10 cellular contexts compared by ENCODE assay signal in the genomic region with DNA sequence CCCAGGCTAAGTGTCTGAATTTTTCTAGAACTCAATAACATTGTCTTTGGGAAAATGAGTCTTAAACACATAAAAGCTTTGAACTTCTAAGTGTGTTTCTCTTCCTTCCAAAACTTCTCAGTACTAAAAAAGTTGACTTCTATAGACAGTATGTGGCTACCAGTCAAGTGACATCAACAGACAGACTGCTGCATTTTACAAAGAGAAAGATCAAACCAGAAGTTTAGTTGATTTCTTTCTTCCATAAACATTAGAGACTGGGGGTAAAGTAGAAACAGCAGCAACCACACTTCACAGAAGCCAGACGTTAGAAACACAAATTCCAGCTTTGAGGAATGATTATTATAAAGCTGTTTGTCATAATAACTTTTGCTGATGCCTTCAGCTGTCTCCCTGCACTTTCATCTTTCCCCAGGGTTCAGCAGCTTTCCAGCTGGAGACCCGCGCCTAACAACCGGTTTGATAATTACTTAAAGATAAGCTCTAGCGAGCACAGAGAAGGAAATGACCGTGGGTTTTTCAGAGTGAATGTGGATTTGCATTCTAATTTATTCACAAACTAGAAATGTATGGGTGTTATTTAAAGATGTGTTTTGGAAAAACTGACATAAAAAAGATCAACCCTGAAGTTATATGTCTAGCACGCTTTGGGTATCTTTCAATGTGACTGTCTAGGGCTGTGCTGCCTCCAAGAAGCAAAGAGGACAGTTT. TPM values are rescaled to one million over a fixed set of nuclear protein-coding genes. Genes with fewer than 3 reads are reported as not detected.
DNase-seq lines count a peak whose midpoint lies in the region; ATAC-seq, FAIRE-seq and TF ChIP-seq lines count a peak whose summit lies in the region.
"Had no signal": no experiment of that assay in that cellular context is flagged by ENCODE, and none has a peak within 500 bp of the region (broad histone marks: within the 10 kb centered on the region; RNA-seq: fewer than 3 reads in every experiment).

No MANE protein-coding gene starts in this region.

- H3K4me1 Mint-ChIP-seq in activated T-cell treated with anti-CD3 and anti-CD28 coated beads, Interleukin-2, amount 50 U/mL, for 24 hours (ENCODE audit: low read depth): peaks cover 17% of the 10 kb centered on the region
- peaks cover 28 to 39% of the 10 kb centered on the region in 2 donors for H3K4me1 Mint-ChIP-seq in stimulated activated naive B cell treated with anti-CD40 and anti-IgM and Interleukin-4, amounts not matched to agents 10 μg/mL and 1 μg/mL and 100 μg/mL, for 72 hours

- no peak for FAIRE-seq in frontal cortex (lab: Jason Lieb, UNC)

- peak; percentile 69 for ATAC-seq in HG02981 (IDR thresholded peaks at IDR 0.05; ENCODE audit: unreplicated experiment)
- ATAC-seq in stimulated activated naive B cell treated with anti-CD40 and anti-IgM and Interleukin-4, amounts not matched to agents 10 μg/mL and 1 μg/mL and 100 μg/mL, for 72 hours (replicated peaks): peak; percentile 89 to 91

- TF ChIP-seq POLR2A in erythroblast (IDR thresholded peaks at IDR 0.05; ENCODE audit: low read length): no peak

- no peak overlapping the region for H3K27ac Mint-ChIP-seq in activated T-cell treated with anti-CD3 and anti-CD28 coated beads, Interleukin-2, amount 50 U/mL, for 24 hours
- peak overlapping the region; percentile 75 for H3K27ac Mint-ChIP-seq in stimulated activated naive B cell treated with anti-CD40 and anti-IgM and Interleukin-4, amounts not matched to agents 10 μg/mL and 1 μg/mL and 100 μg/mL, for 72 hours

- no peaks in the 10 kb centered on the region for H3K9me3 Mint-ChIP-seq in activated T-cell treated with anti-CD3 and anti-CD28 coated beads, Interleukin-2, amount 50 U/mL, for 24 hours
- peaks cover 0 to 2% of the 10 kb centered on the region in 2 donors for H3K9me3 Mint-ChIP-seq in stimulated activated naive B cell treated with anti-CD40 and anti-IgM and Interleukin-4, amounts not matched to agents 10 μg/mL and 1 μg/mL and 100 μg/mL, for 72 hours
- H3K9me3 Mint-ChIP-seq: neural crest cell had no signal

- peaks cover 33% of the 10 kb centered on the region for H3K27me3 Mint-ChIP-seq in activated T-cell treated with anti-CD3 and anti-CD28 coated beads, Interleukin-2, amount 50 U/mL, for 24 hours
- no peaks in the 10 kb centered on the region for H3K27me3 Mint-ChIP-seq in stimulated activated naive B cell treated with anti-CD40 and anti-IgM and Interleukin-4, amounts not matched to agents 10 μg/mL and 1 μg/mL and 100 μg/mL, for 72 hours

- no peak overlapping the region for H3K27ac ChIP-seq in coronary artery

- DNase-seq in activated T-cell treated with anti-CD3 and anti-CD28 coated beads, Interleukin-2, amount 50 U/mL, for 24 hours: no peak
- DNase-seq in activated T-cell treated with anti-CD3 and anti-CD28 coated beads, Interleukin-2, amount 50 U/mL, for 48 hours: no peak
- DNase-seq in coronary artery (ENCODE audit: low spot score) (no peak), erythroblast (lab: John Stamatoyannopoulos, UW) (no peak), frontal cortex (ENCODE audit: low spot score in 2 of 2) (no peak), NOMO-1 (lab: John Stamatoyannopoulos, UW; ENCODE audit: unreplicated experiment in 2 of 2) (no peak)
- no peak for DNase-seq in stimulated activated naive B cell treated with anti-CD40 and anti-IgM and Interleukin-4, amounts not matched to agents 10 μg/mL and 1 μg/mL and 100 μg/mL, for 72 hours
- DNase-seq: stimulated activated naive CD4-positive, alpha-beta T cell treated with Interleukin-2 at 50 U/mL for 16 hours had no signal

- H3K4me3 Mint-ChIP-seq in activated T-cell treated with anti-CD3 and anti-CD28 coated beads, Interleukin-2, amount 50 U/mL, for 24 hours: peak overlapping the region; percentile 12
- peak overlapping the region; percentile 64 to 77 for H3K4me3 Mint-ChIP-seq in stimulated activated naive B cell treated with anti-CD40 and anti-IgM and Interleukin-4, amounts not matched to agents 10 μg/mL and 1 μg/mL and 100 μg/mL, for 72 hours
- H3K4me3 Mint-ChIP-seq: neural crest cell had no signal

- no peaks in the 10 kb centered on the region for H3K36me3 Mint-ChIP-seq in activated T-cell treated with anti-CD3 and anti-CD28 coated beads, Interleukin-2, amount 50 U/mL, for 24 hours (ENCODE audit: low read depth)
- H3K36me3 Mint-ChIP-seq in stimulated activated naive B cell treated with anti-CD40 and anti-IgM and Interleukin-4, amounts not matched to agents 10 μg/mL and 1 μg/mL and 100 μg/mL, for 72 hours: no peaks in the 10 kb centered on the region

- no peak for TF ChIP-seq CTCF in coronary artery (IDR thresholded peaks at IDR 0.05)

- peak overlapping the region; percentile 59 for H3K4me3 ChIP-seq in coronary artery

RNA-seq across cellular contexts. Expression of a gene that starts 15.2 kb away (rescaled TPM):
- under 0.01 TPM for total RNA-seq in frontal cortex
- total RNA-seq: neural crest cell had no signal

RNA-seq across cellular contexts. Expression of a gene that starts 21.3 kb away (rescaled TPM):
- 1.2 TPM for total RNA-seq in frontal cortex
- total RNA-seq: neural crest cell had no signal

RNA-seq across cellular contexts. Expression of a gene that starts 53.0 kb away (rescaled TPM):
- total RNA-seq in frontal cortex: under 0.01 TPM
- total RNA-seq: neural crest cell had no signal
